9 cellular contexts compared by ENCODE assay signal in the genomic region with DNA sequence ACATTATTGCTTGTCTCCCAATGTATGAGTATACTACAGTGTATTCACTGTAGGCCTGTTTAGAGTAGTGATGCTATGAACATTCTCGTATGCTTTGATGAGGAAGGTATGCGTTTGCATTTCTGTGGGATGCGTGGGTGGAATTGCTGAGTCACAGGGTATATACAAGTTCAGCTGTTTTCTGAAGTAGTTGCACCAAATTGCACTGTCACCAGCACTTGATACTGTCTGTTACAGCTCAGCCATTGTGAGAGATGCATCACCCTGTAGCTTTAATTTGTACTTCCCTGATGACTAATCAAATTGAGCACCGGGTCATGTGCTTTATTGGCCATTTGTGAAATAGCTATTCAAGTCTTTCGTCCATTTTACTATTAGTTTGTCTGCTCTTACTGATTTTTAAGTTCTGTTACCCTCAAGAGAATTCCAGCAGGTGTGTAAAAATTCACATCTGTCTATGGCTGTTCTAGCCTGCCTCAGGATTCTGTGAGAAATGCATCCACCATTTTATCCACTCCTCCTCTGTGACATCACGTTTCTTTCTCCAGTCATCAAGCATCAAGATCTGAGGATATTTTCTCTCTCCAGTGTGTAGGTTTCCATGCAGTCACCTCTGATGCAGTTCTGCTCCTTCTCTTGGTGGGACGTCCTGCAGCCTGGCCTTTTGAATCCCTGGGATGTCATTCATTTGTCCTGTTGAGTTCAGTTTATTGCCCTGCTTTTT.
A peak's percentile ranks its signal among the peaks of the same experiment; 100 is the strongest.
DNase-seq lines count a peak whose midpoint lies in the region; ATAC-seq, FAIRE-seq and TF ChIP-seq lines count a peak whose summit lies in the region.
"Had no signal": no experiment of that assay in that cellular context is flagged by ENCODE, and none has a peak within 500 bp of the region (broad histone marks: within the 10 kb centered on the region; RNA-seq: fewer than 3 reads in every experiment).

No MANE protein-coding gene starts in this region.

- ATAC-seq in GM18870 (IDR thresholded peaks at IDR 0.05; ENCODE audit: unreplicated experiment), result no peak

- no peak overlapping the region for H3K4me3 ChIP-seq in mammary epithelial cell (replicated peaks in 1 of 3; ENCODE audit: insufficient read depth in 1 of 3, low read depth in 2 of 3, low read length in 3 of 3)
- no peak overlapping the region for H3K4me3 ChIP-seq in small intestine (ENCODE audit: low read depth in 1 of 2, low read length in 2 of 2)
- H3K4me3 ChIP-seq in ovary, result no peak overlapping the region
- H3K4me3 ChIP-seq: Peyer's patch had no signal

- dilution Hi-C loops in mammary epithelial cell (cut with HindIII; ENCODE audit: low sequenced_read_pairs), result no loop called here

- H3K27me3 ChIP-seq in mammary epithelial cell (ENCODE audit: insufficient read depth, low read length) (no peaks in the 10 kb centered on the region), small intestine (ENCODE audit: control insufficient read depth in 2 of 2, insufficient read depth in 2 of 2, low read length in 2 of 2) (no peaks in the 10 kb centered on the region), ovary (no peaks in the 10 kb centered on the region)
- H3K27me3 ChIP-seq: Peyer's patch had no signal

- CTCF ChIA-PET in mammary epithelial cell (lab: Charles Lee; ENCODE audit: low non-redundant PET), result no interaction called here

- H3K79me2 ChIP-seq in mammary epithelial cell (ENCODE audit: insufficient read depth, low read length), result peaks cover 4% of the 10 kb centered on the region

- H3K4me1 ChIP-seq in mammary epithelial cell (ENCODE audit: insufficient read depth, low read length), result peaks cover 19% of the 10 kb centered on the region
- H3K4me1 ChIP-seq in small intestine (ENCODE audit: control insufficient read depth in 2 of 2, insufficient read depth in 1 of 2, low read depth in 1 of 2, low read length in 1 of 2), result peaks cover 2 to 11% of the 10 kb centered on the region in 2 donors
- no peaks in the 10 kb centered on the region for H3K4me1 ChIP-seq in ovary (ENCODE audit: insufficient read depth)

- no peak for FAIRE-seq in small intestine (lab: Jason Lieb, UNC)

- intact Hi-C loops in mammary epithelial cell (cut with micrococcal nuclease) (no loop called here), ovary (cut with DNase I) (no loop called here)

- 32% methylated on average over 7 of the region's 7 CpGs for WGBS in mammary epithelial cell (ENCODE audit: low coverage, missing lambda C conversion rate)
- 74 to 80% (median 74%) methylated on average over 7 of the region's 7 CpGs for WGBS in small intestine, 3 donors
- 88 to 91% (median 89%) methylated on average over 7 of the region's 7 CpGs for WGBS in ovary, 3 donors

- no peak for TF ChIP-seq EP300 in ovary (IDR thresholded peaks at IDR 0.05)

- no peaks in the 10 kb centered on the region for H4K20me1 ChIP-seq in mammary epithelial cell (ENCODE audit: insufficient read depth, low read length)

- H2AFZ ChIP-seq in mammary epithelial cell (ENCODE audit: low read depth, low read length), result peak overlapping the region; percentile 18

- peaks cover 24% of the 10 kb centered on the region for H3K9me3 ChIP-seq in mammary epithelial cell (replicated peaks; ENCODE audit: insufficient read depth, low read length)
- no peaks in the 10 kb centered on the region for H3K9me3 ChIP-seq in small intestine (ENCODE audit: control insufficient read depth, low read depth)
- H3K9me3 ChIP-seq in ovary, result no peaks in the 10 kb centered on the region
- H3K9me3 ChIP-seq: Peyer's patch had no signal

- H3K4me2 ChIP-seq in mammary epithelial cell (ENCODE audit: insufficient read depth, low read depth, low read length), result no peak overlapping the region

- TF ChIP-seq CTCF in mammary epithelial cell (conservative IDR thresholded peaks at IDR 0.05 in 1 of 2, IDR thresholded peaks at IDR 0.05 in 1 of 2; ENCODE audit: extremely low read depth in 1 of 2, insufficient read depth in 1 of 2, low read depth in 1 of 2, low read length in 2 of 2) (no peak), ovary (IDR thresholded peaks at IDR 0.05) (no peak)

- no TSS peak for BruUV-seq in mammary epithelial cell (replicated peaks; lab: Mats Ljungman, UMichigan)

- no peaks in the 10 kb centered on the region for H3K36me3 ChIP-seq in mammary epithelial cell (ENCODE audit: insufficient read depth, low read length)
- H3K36me3 ChIP-seq in small intestine (ENCODE audit: control insufficient read depth in 2 of 2, insufficient read depth in 2 of 2, low read length in 2 of 2), result no peaks in the 10 kb centered on the region
- no peaks in the 10 kb centered on the region for H3K36me3 ChIP-seq in ovary
- H3K36me3 ChIP-seq: Peyer's patch had no signal

- no peak overlapping the region for H3K9ac ChIP-seq in mammary epithelial cell (ENCODE audit: insufficient read depth, low read length)

- H3K27ac ChIP-seq in mammary epithelial cell (ENCODE audit: insufficient read depth, low read depth, low read length), result no peak overlapping the region
- no peak overlapping the region for H3K27ac ChIP-seq in small intestine (ENCODE audit: low read depth in 1 of 2, low read length in 1 of 2)
- no peak overlapping the region for H3K27ac ChIP-seq in ovary
- H3K27ac ChIP-seq: Peyer's patch had no signal

- in situ Hi-C loops in Caki2 (cut with HindIII; ENCODE audit: low pct_unique_long_range_greater_than_20kb, low sequenced_read_pairs) (no loop called here), mammary epithelial cell (cut with MboI; ENCODE audit: low sequenced_read_pairs in 2 of 2) (no loop called here)

- DNase-seq in Caki2 (ENCODE audit: low read depth) (peak; percentile 52), SW 1271 (lab: John Stamatoyannopoulos, UW) (peak; percentile 52 to 70), mammary epithelial cell (peak; percentile 94), small intestine (peak; percentile 58), ovary (no peak), superior temporal gyrus (ENCODE audit: extremely low spot score) (no peak), NCI-H526 (lab: John Stamatoyannopoulos, UW) (no peak)

- no peak for TF ChIP-seq POLR2A in ovary (IDR thresholded peaks at IDR 0.05)

Comparison
In these comparisons a context has a peak if more than half of its experiments do, and no peak if none do; other contexts are left out.
1. DNase-seq: peak in Caki2 (single experiment), SW 1271 (2 of 2), mammary epithelial cell (single experiment) and small intestine (single experiment); none in ovary (0 of 5), superior temporal gyrus (single experiment) and NCI-H526 (0 of 2).